22 cellular contexts compared by ENCODE assay signal in genomic region chr2:197978971-197979370, GRCh38.
DNase-seq lines count a peak whose midpoint lies in the region; ATAC-seq and TF ChIP-seq lines count a peak whose summit lies in the region.
"Had no signal": no experiment of that assay in that cellular context is flagged by ENCODE, and none has a peak within 500 bp of the region (broad histone marks: within the 10 kb centered on the region; RNA-seq: fewer than 3 reads in every experiment).

No MANE protein-coding gene starts in this region.

- ATAC-seq in heart right ventricle, result peak in 7 of 8 donors; percentile 46 to 69 (median 52)
- no peak for ATAC-seq in right cardiac atrium
- ATAC-seq in left ventricle myocardium superior, result peak; percentile 56
- ATAC-seq in left cardiac atrium, result no peak
- no peak for ATAC-seq in lower lobe of right lung
- ATAC-seq: GM12878 had no signal

- no peak for DNase-seq in heart right ventricle
- DNase-seq in right cardiac atrium, result no peak
- DNase-seq in left ventricle myocardium superior, result no peak
- DNase-seq in left cardiac atrium, result no peak
- no peak for DNase-seq in lower lobe of right lung
- DNase-seq: 8988T; ACHN; BE2C; C1 segment of cervical spinal cord; CD4-positive, alpha-beta memory T cell; CD4-positive, CD25-positive, alpha-beta regulatory T cell; CD8-positive, alpha-beta memory T cell; COR-L47; DMS 273 treated with DMSO at 0.1 percent for 48 hours; DMS153; DMS53; DMS79; DND-41; EL; GDM1 had no signal

- peaks cover 0 to 6% (median 0%) of the 10 kb centered on the region in 11 donors for H3K9me3 ChIP-seq in heart right ventricle
- H3K9me3 ChIP-seq in right cardiac atrium (ENCODE audit: control insufficient read depth, low read length), result no peaks in the 10 kb centered on the region
- H3K9me3 ChIP-seq in lower lobe of right lung, result no peaks in the 10 kb centered on the region
- H3K9me3 ChIP-seq: BE2C, BLaER1 had no signal

- 57 to 64% methylated on average over 4 of the region's 4 CpGs for WGBS in heart right ventricle, 2 donors
- WGBS in right cardiac atrium, result 56% methylated on average over 4 of the region's 4 CpGs

- no peak for TF ChIP-seq CTCF in heart right ventricle (IDR thresholded peaks at IDR 0.05)
- no peak for TF ChIP-seq CTCF in lower lobe of right lung (IDR thresholded peaks at IDR 0.05)

- H3K27me3 ChIP-seq in heart right ventricle (no peaks in the 10 kb centered on the region), right cardiac atrium (ENCODE audit: control insufficient read depth, insufficient read depth) (no peaks in the 10 kb centered on the region), lower lobe of right lung (ENCODE audit: low read depth) (no peaks in the 10 kb centered on the region)
- H3K27me3 ChIP-seq: BE2C, BLaER1 had no signal

- no peak overlapping the region for H3K4me3 ChIP-seq in heart right ventricle
- no peak overlapping the region for H3K4me3 ChIP-seq in right cardiac atrium (ENCODE audit: low read length)
- no peak overlapping the region for H3K4me3 ChIP-seq in lower lobe of right lung
- H3K4me3 ChIP-seq: BLaER1, GM12878 had no signal

- H3K4me1 ChIP-seq in heart right ventricle (peaks cover 0 to 51% (median 12%) of the 10 kb centered on the region in 9 donors), right cardiac atrium (ENCODE audit: control insufficient read depth, insufficient read depth, low read length) (peaks cover 3% of the 10 kb centered on the region), lower lobe of right lung (no peaks in the 10 kb centered on the region)
- H3K4me1 ChIP-seq: BE2C, BLaER1 had no signal

- H3K27ac ChIP-seq in heart right ventricle (peak overlapping the region in 4 of 10 donors; percentile 1 to 54 (median 32)), right cardiac atrium (ENCODE audit: low read length) (no peak overlapping the region), lower lobe of right lung (no peak overlapping the region)
- H3K27ac ChIP-seq: BLaER1 had no signal

- intact Hi-C loops in heart right ventricle (cut with DNase I), result loop anchor here in 3 of 10 donors (10.0 kb wide), 2 partner anchors 136 to 146 kb away; no protein-coding TSS in a partner anchor
- intact Hi-C loops in right cardiac atrium (cut with DNase I), result no loop called here
- intact Hi-C loops in left ventricle myocardium superior (cut with micrococcal nuclease), result no loop called here
- intact Hi-C loops in left cardiac atrium (cut with DNase I), result no loop called here
- intact Hi-C loops in lower lobe of right lung (cut with DNase I), result no loop called here

- H3K36me3 ChIP-seq in heart right ventricle (no peaks in the 10 kb centered on the region), lower lobe of right lung (no peaks in the 10 kb centered on the region)
- H3K36me3 ChIP-seq: BE2C, BLaER1 had no signal

Comparison
In these comparisons a context has a peak if more than half of its experiments do, and no peak if none do; other contexts are left out.
1. ATAC-seq: peak in heart right ventricle (7 of 8) and left ventricle myocardium superior (single experiment); none in right cardiac atrium (0 of 2), left cardiac atrium (0 of 2) and lower lobe of right lung (0 of 2).